In genomic region chr9:120926397-120926928, GRCh38 we compare ENCODE assay signal across 8 cellular contexts. TPM values are rescaled to one million over a fixed set of nuclear protein-coding genes. Genes with fewer than 3 reads are reported as not detected.
DNase-seq lines count a peak whose midpoint lies in the region; FAIRE-seq and TF ChIP-seq lines count a peak whose summit lies in the region.

Gene TRAF1, minus strand, starts transcription at chr9:120926796. Its CDS starts 721 bp downstream, at chr9:120926075.

- in situ Hi-C loops in GM23248 (cut with MboI): no loop called here

- no peaks in the 10 kb centered on the region for H4K20me1 ChIP-seq in GM23248 (ENCODE audit: insufficient read depth)
- H4K20me1 ChIP-seq in smooth muscle cell (ENCODE audit: low read depth): no peaks in the 10 kb centered on the region

- H3K79me2 ChIP-seq in GM23248 (ENCODE audit: insufficient read depth): no peaks in the 10 kb centered on the region
- no peaks in the 10 kb centered on the region for H3K79me2 ChIP-seq in smooth muscle cell (ENCODE audit: low read depth)

- peaks cover 88% of the 10 kb centered on the region for H3K4me1 Mint-ChIP-seq in chondrocyte (ENCODE audit: low read depth)

- peak within 1 kb of the TSS; percentile 62 for H3K4me3 Mint-ChIP-seq in chondrocyte (ENCODE audit: unreplicated experiment)

- peak; percentile 16; the same call in 1 of the 2 replicates for TF ChIP-seq POLR2A in GM12891 (IDR thresholded peaks at IDR 0.05; ENCODE audit: low read depth, low read length)
- no peak for TF ChIP-seq POLR2A in H54 (IDR thresholded peaks at IDR 0.05; ENCODE audit: low read depth, low read length)

- no peaks in the 10 kb centered on the region for H3K27me3 ChIP-seq in GM23248 (replicated peaks; ENCODE audit: insufficient read depth)
- H3K27me3 ChIP-seq in smooth muscle cell (ENCODE audit: low read depth): no peaks in the 10 kb centered on the region

- H3K9me3 Mint-ChIP-seq in chondrocyte (ENCODE audit: low read depth): no peaks in the 10 kb centered on the region

- FAIRE-seq in GM12891 (lab: Jason Lieb, UNC): peak; percentile 92
- no peak for FAIRE-seq in H54 (lab: Jason Lieb, UNC)

- H3K27ac ChIP-seq in GM23248: no peak within 1 kb of the TSS
- peak within 1 kb of the TSS; percentile 97 for H3K27ac ChIP-seq in smooth muscle cell (ENCODE audit: low read depth)

- peak within 1 kb of the TSS; percentile 30 for H3K9ac ChIP-seq in GM23248
- H3K9ac ChIP-seq in smooth muscle cell (ENCODE audit: low read depth): peak within 1 kb of the TSS; percentile 86

- H2AFZ ChIP-seq in GM23248: peak within 1 kb of the TSS; percentile 35; the same call in 1 of the 2 replicates
- H2AFZ ChIP-seq in smooth muscle cell (ENCODE audit: low read depth): no peak within 1 kb of the TSS

- no peaks in the 10 kb centered on the region for H3K9me2 ChIP-seq in GM23248 (ENCODE audit: insufficient read depth)

- no peak within 1 kb of the TSS for H3K4me3 ChIP-seq in GM23248
- H3K4me3 ChIP-seq in smooth muscle cell: no peak within 1 kb of the TSS

- no peak within 1 kb of the TSS for H3K4me2 ChIP-seq in GM23248 (ENCODE audit: unreplicated experiment)
- peak within 1 kb of the TSS; percentile 68 for H3K4me2 ChIP-seq in smooth muscle cell

- no peak for TF ChIP-seq CTCF in chondrocyte (IDR thresholded peaks at IDR 0.05)
- no peak for TF ChIP-seq CTCF in smooth muscle cell (IDR thresholded peaks at IDR 0.05; ENCODE audit: borderline replicate concordance, insufficient read depth, poor library complexity, severe bottlenecking)

- H3K4me1 ChIP-seq in GM23248 (ENCODE audit: insufficient read depth) (peaks cover 19% of the 10 kb centered on the region), smooth muscle cell (ENCODE audit: low read depth) (peaks cover 30% of the 10 kb centered on the region)

- H3K27me3 Mint-ChIP-seq in chondrocyte (ENCODE audit: low read depth): no peaks in the 10 kb centered on the region

- DNase-seq in GM12891 (ENCODE audit: insufficient read length, low spot score): no peak
- no peak for DNase-seq in GM23248
- DNase-seq in NOMO-1 treated with DMSO at 0.1 percent for 48 hours (lab: John Stamatoyannopoulos, UW; ENCODE audit: unreplicated experiment): peak; percentile 55
- DNase-seq in chondrocyte (ENCODE audit: low spot score): no peak
- DNase-seq in smooth muscle cell (lab: John Stamatoyannopoulos, UW; ENCODE audit: unreplicated experiment): no peak
- no peak for DNase-seq in stimulated activated CD4-positive, alpha-beta T cell treated with anti-CD3 and anti-CD28 coated beads, Interleukin-4, amount 100 ng/mL, for 1 hour
- no peak for DNase-seq in H54 (ENCODE audit: insufficient read length, low spot score)
- no peak for DNase-seq in GM19240 (ENCODE audit: insufficient read length, low spot score)

- H3F3A ChIP-seq in GM23248 (ENCODE audit: insufficient read depth) (peaks cover 14% of the 10 kb centered on the region), smooth muscle cell (ENCODE audit: low read depth) (peaks cover 38% of the 10 kb centered on the region)

- no peaks in the 10 kb centered on the region for H3K9me3 ChIP-seq in GM23248 (ENCODE audit: low read depth)
- no peaks in the 10 kb centered on the region for H3K9me3 ChIP-seq in smooth muscle cell (replicated peaks; ENCODE audit: low read depth)

- H3K36me3 Mint-ChIP-seq in chondrocyte (ENCODE audit: low read depth): no peaks in the 10 kb centered on the region

- H3K27ac Mint-ChIP-seq in chondrocyte (ENCODE audit: unreplicated experiment): peak within 1 kb of the TSS; percentile 95

- 94 to 97% methylated on average over 6 of the region's 6 CpGs for WGBS in GM23248 (ENCODE audit: low coverage in 1 of 2, low lambda C conversion rate in 2 of 2, missing lambda C conversion rate in 2 of 2), 2 experiments
- WGBS in smooth muscle cell (ENCODE audit: low lambda C conversion rate): 59% methylated on average over 6 of the region's 6 CpGs

- H3K36me3 ChIP-seq in GM23248 (ENCODE audit: low read depth): no peaks in the 10 kb centered on the region
- H3K36me3 ChIP-seq in smooth muscle cell (ENCODE audit: low read depth): no peaks in the 10 kb centered on the region

TF ChIP-seq in GM12891, 5 proteins besides CTCF, POLR2A, EP300 and RAD21:
- peak; percentile 91 for TF ChIP-seq SPI1 (IDR thresholded peaks at IDR 0.05; ENCODE audit: low read depth, low read length)
- TF ChIP-seq POLR2AphosphoS5 (IDR thresholded peaks at IDR 0.05; ENCODE audit: low read depth, low read length): no peak; the same call in 1 of the 2 replicates

RNA-seq across cellular contexts. Expression of gene TRAF1, which starts in this region (rescaled TPM):
- polyA plus RNA-seq in GM12891 (2012; ENCODE audit: low read depth, missing spikeins): 107 TPM
- total RNA-seq in GM23248 (2014; rRNA removed; shearing (Covaris generic)): 0.38 and 0.54 TPM in 2 replicates
- polyA plus RNA-seq in GM23248 (2016; fragmentation: Nextera tagmentation; extraction: Ambion mirVana) (0.54 and 0.75 TPM in 2 replicates), smooth muscle cell (2.9 and 4.6 TPM in 2 replicates)
- total RNA-seq in chondrocyte (10.0 to 11.3 TPM (median 10.8 TPM) in 3 replicates), smooth muscle cell (5.4 and 5.9 TPM in 2 replicates)
